Comparison of ENCODE assay signal across 8 cellular contexts in genomic region chr7:2512179-2512644, GRCh38. TPM values are rescaled to one million over a fixed set of nuclear protein-coding genes. Genes with fewer than 3 reads are reported as not detected.
DNase-seq lines count a peak whose midpoint lies in the region; ATAC-seq and TF ChIP-seq lines count a peak whose summit lies in the region.

No MANE protein-coding gene starts in this region.

- H3K4me1 Mint-ChIP-seq in mesothelial cell of epicardium = peaks cover 18% of the 10 kb centered on the region

- H3K9ac ChIP-seq in iPS-15b (ENCODE audit: low read depth, low read length) = peak overlapping the region; percentile 12

- no peaks in the 10 kb centered on the region for H3K9me3 ChIP-seq in iPS-15b (ENCODE audit: control insufficient read depth, insufficient read depth, low read length)

- H3K27ac ChIP-seq in 22Rv1 (peak overlapping the region; percentile 78), VCaP (peak overlapping the region; percentile 99)

- peaks cover 4% of the 10 kb centered on the region for H3K36me3 ChIP-seq in iPS-15b (ENCODE audit: control insufficient read depth, insufficient read depth, low read length)

- no peak overlapping the region for H3K27ac Mint-ChIP-seq in mesothelial cell of epicardium

- TF ChIP-seq CTCF in 22Rv1 (IDR thresholded peaks at IDR 0.05) (no peak), VCaP (conservative IDR thresholded peaks at IDR 0.05) (no peak), mesothelial cell of epicardium (IDR thresholded peaks at IDR 0.05; ENCODE audit: unreplicated experiment) (no peak)

- in situ Hi-C loops in G401 (cut with HindIII; ENCODE audit: low sequenced_read_pairs) = no loop called here

- no peaks in the 10 kb centered on the region for H3K9me3 Mint-ChIP-seq in mesothelial cell of epicardium

- no peak for ATAC-seq in GM21447 (IDR thresholded peaks at IDR 0.05; ENCODE audit: unreplicated experiment)

- H3K27me3 ChIP-seq in iPS-15b (ENCODE audit: control insufficient read depth, insufficient read depth, low read length) = no peaks in the 10 kb centered on the region

- no peaks in the 10 kb centered on the region for H3K36me3 Mint-ChIP-seq in mesothelial cell of epicardium

- DNase-seq in G401 (ENCODE audit: low spot score) (peak; percentile 55), mesothelial cell of epicardium (ENCODE audit: low spot score in 2 of 2, unreplicated experiment in 2 of 2) (no peak), GM19238 (ENCODE audit: insufficient read length, low spot score) (no peak)
- DNase-seq in effector CD4-positive, alpha-beta T cell = no peak

- H3K4me3 Mint-ChIP-seq in mesothelial cell of epicardium = no peak overlapping the region

- H3K4me3 ChIP-seq in iPS-15b (ENCODE audit: low read depth, low read length) = no peak overlapping the region

- H3K4me1 ChIP-seq in iPS-15b (ENCODE audit: control insufficient read depth, insufficient read depth, low read length) = no peaks in the 10 kb centered on the region

- H3K27me3 Mint-ChIP-seq in mesothelial cell of epicardium (ENCODE audit: low read depth) = no peaks in the 10 kb centered on the region

RNA-seq across cellular contexts. Expression of gene LFNG, which starts 7.4 kb away (rescaled TPM):
- 3.4 and 5.6 TPM in 2 replicates for total RNA-seq in G401 (2014; rRNA removed; shearing (Covaris generic))
- total RNA-seq in mesothelial cell of epicardium = 16.0 to 19.0 TPM (median 16.3 TPM) in 3 replicates

RNA-seq across cellular contexts. Expression of gene GRIFIN, which starts 36.0 kb away (rescaled TPM):
- total RNA-seq in G401 (2014; rRNA removed; shearing (Covaris generic)) = not detected in 2 replicates
- not detected in 3 replicates for total RNA-seq in mesothelial cell of epicardium

RNA-seq across cellular contexts. Expression of gene BRAT1, which starts 43.1 kb away (rescaled TPM):
- total RNA-seq in G401 (2014; rRNA removed; shearing (Covaris generic)) = 87.3 and 104 TPM in 2 replicates
- total RNA-seq in mesothelial cell of epicardium = 44.2 to 47.6 TPM (median 46.8 TPM) in 3 replicates

RNA-seq across cellular contexts. Expression of gene IQCE, which starts 46.6 kb away (rescaled TPM):
- 21.6 and 32.9 TPM in 2 replicates for total RNA-seq in G401 (2014; rRNA removed; shearing (Covaris generic))
- 26.6 to 29.6 TPM (median 26.6 TPM) in 3 replicates for total RNA-seq in mesothelial cell of epicardium
